Comparison of ENCODE assay signal across 1 cellular context in genomic region chr4:39362827-39363226, GRCh38.
TF ChIP-seq lines count a peak whose summit lies in the region.

No MANE protein-coding gene starts in this region.

TF ChIP-seq in K562, 482 proteins besides CTCF, POLR2A, EP300 and RAD21:
- TF ChIP-seq HOXB6 (CRISPR knock-in tag; IDR thresholded peaks at IDR 0.05; ENCODE audit: borderline replicate concordance) (no peak), ZNF316 (IDR thresholded peaks at IDR 0.05) (peak; percentile 49; the same call in 1 of the 2 replicates), CTBP1 (IDR thresholded peaks at IDR 0.05; ENCODE audit: borderline replicate concordance) (no peak), ZNF146 (CRISPR knock-in tag; IDR thresholded peaks at IDR 0.05; ENCODE audit: unreplicated experiment) (no peak), ZNF143 (CRISPR knock-in tag; IDR thresholded peaks at IDR 0.05) (no peak)
TF ChIP-seq in K562: peak in this region for 1.
